10 cellular contexts compared by ENCODE assay signal in genomic region chr19:48813123-48813911, GRCh38. TPM values are rescaled to one million over a fixed set of nuclear protein-coding genes. Genes with fewer than 3 reads are reported as not detected.
DNase-seq lines count a peak whose midpoint lies in the region; ATAC-seq and TF ChIP-seq lines count a peak whose summit lies in the region.
"Had no signal": no experiment of that assay in that cellular context is flagged by ENCODE, and none has a peak within 500 bp of the region (broad histone marks: within the 10 kb centered on the region; RNA-seq: fewer than 3 reads in every experiment).

No MANE protein-coding gene starts in this region.

- no peaks in the 10 kb centered on the region for H3K36me3 ChIP-seq in duodenal mucosa (ENCODE audit: control insufficient read depth in 1 of 2, insufficient read depth in 2 of 2, low read length in 2 of 2)

- H3K4me3 ChIP-seq in duodenal mucosa (ENCODE audit: low read depth in 1 of 2, low read length in 2 of 2): no peak overlapping the region

- H3K4me1 Mint-ChIP-seq in CD14-positive monocyte (peaks cover 26% of the 10 kb centered on the region), osteocyte (ENCODE audit: unreplicated experiment) (peaks cover 32% of the 10 kb centered on the region)

- H3K27ac Mint-ChIP-seq in CD14-positive monocyte: no peak overlapping the region
- peak overlapping the region; percentile 56 for H3K27ac Mint-ChIP-seq in osteocyte (ENCODE audit: unreplicated experiment)

- peaks cover 0 to 2% (median 0%) of the 10 kb centered on the region in 7 donors for H3K9me3 Mint-ChIP-seq in CD14-positive monocyte
- no peaks in the 10 kb centered on the region for H3K9me3 Mint-ChIP-seq in osteocyte (ENCODE audit: unreplicated experiment)
- H3K9me3 Mint-ChIP-seq: nephron progenitor cell had no signal

- H3K36me3 Mint-ChIP-seq in CD14-positive monocyte: no peaks in the 10 kb centered on the region
- H3K36me3 Mint-ChIP-seq in osteocyte (ENCODE audit: unreplicated experiment): no peaks in the 10 kb centered on the region

- H3K4me1 ChIP-seq in duodenal mucosa (ENCODE audit: control insufficient read depth in 1 of 2, insufficient read depth in 2 of 2, low read length in 2 of 2): peaks cover 11 to 19% of the 10 kb centered on the region in 2 donors

- H3K9ac ChIP-seq in duodenal mucosa (ENCODE audit: low read depth in 1 of 2, low read length in 2 of 2): no peak overlapping the region

- peaks cover 0 to 16% (median 10%) of the 10 kb centered on the region in 3 donors for H3K27me3 Mint-ChIP-seq in CD14-positive monocyte (ENCODE audit: low read depth in 3 of 3)
- H3K27me3 Mint-ChIP-seq in osteocyte (ENCODE audit: unreplicated experiment): no peaks in the 10 kb centered on the region

- no peak for DNase-seq in CD14-positive monocyte (ENCODE audit: low spot score)
- DNase-seq in KBM-7: peak; percentile 12
- DNase-seq in osteocyte (ENCODE audit: extremely low spot score, unreplicated experiment): no peak
- no peak for DNase-seq in NCI-H2227 (lab: John Stamatoyannopoulos, UW; ENCODE audit: unreplicated experiment)
- no peak for DNase-seq in A172 (ENCODE audit: low spot score)
- DNase-seq: IMR-90 had no signal

- H3K27ac ChIP-seq in duodenal mucosa (ENCODE audit: low read depth, low read length): peak overlapping the region; percentile 10

- no peaks in the 10 kb centered on the region for H3K9me3 ChIP-seq in duodenal mucosa (ENCODE audit: control insufficient read depth in 1 of 2, low read length in 2 of 2)

- ATAC-seq in GM18873 (IDR thresholded peaks at IDR 0.05; ENCODE audit: low FRiP score, unreplicated experiment): no peak
- no peak for ATAC-seq in HG03095 (IDR thresholded peaks at IDR 0.05; ENCODE audit: unreplicated experiment)

- in situ Hi-C loops in KBM-7 (cut with MboI; ENCODE audit: low pct_unique_long_range_greater_than_20kb, low sequenced_read_pairs): no loop called here

- no peaks in the 10 kb centered on the region for H3K27me3 ChIP-seq in duodenal mucosa (ENCODE audit: control insufficient read depth in 1 of 2, insufficient read depth in 2 of 2, low read length in 2 of 2)

- TF ChIP-seq CTCF in CD14-positive monocyte (IDR thresholded peaks at IDR 0.05) (peak; percentile 15), osteocyte (IDR thresholded peaks at IDR 0.05) (peak; percentile 17)

- intact Hi-C loops in CD14-positive monocyte (cut with micrococcal nuclease): no loop called here

- H3K4me3 Mint-ChIP-seq in CD14-positive monocyte: no peak overlapping the region
- no peak overlapping the region for H3K4me3 Mint-ChIP-seq in osteocyte (ENCODE audit: unreplicated experiment)

RNA-seq across cellular contexts. Expression of gene BCAT2, which starts 2.5 kb away (rescaled TPM):
- polyA plus RNA-seq in CD14-positive monocyte: 10 to 100 TPM; 16.0 to 17.0 TPM
- 48.5 and 50.5 TPM in 2 replicates for total RNA-seq in osteocyte
- 29.5 and 36.8 TPM in 2 replicates for total RNA-seq in A172 (2014; rRNA removed; shearing (Covaris generic))

RNA-seq across cellular contexts. Expression of gene HSD17B14, which starts 23.0 kb away (rescaled TPM):
- polyA plus RNA-seq in CD14-positive monocyte: not detected
- total RNA-seq in osteocyte: 23.9 and 29.1 TPM in 2 replicates
- total RNA-seq in A172 (2014; rRNA removed; shearing (Covaris generic)): 9.9 and 14.6 TPM in 2 replicates

RNA-seq across cellular contexts. Expression of gene PLEKHA4, which starts 55.1 kb away (rescaled TPM):
- polyA plus RNA-seq in CD14-positive monocyte: 1 to 10 TPM; 1.1 to 1.5 TPM
- total RNA-seq in osteocyte: 31.0 and 40.0 TPM in 2 replicates
- total RNA-seq in A172 (2014; rRNA removed; shearing (Covaris generic)): 1.9 and 6.9 TPM in 2 replicates

RNA-seq across cellular contexts. Expression of gene FGF21, which starts 58.0 kb away (rescaled TPM):
- polyA plus RNA-seq in CD14-positive monocyte: not detected
- total RNA-seq in osteocyte: not detected in 2 replicates
- not detected in 2 replicates for total RNA-seq in A172 (2014; rRNA removed; shearing (Covaris generic))
- total RNA-seq: IMR-90 had no signal
- polyA plus RNA-seq: IMR-90 had no signal

RNA-seq across cellular contexts. Expression of gene PPP1R15A, which starts 58.9 kb away (rescaled TPM):
- polyA plus RNA-seq in CD14-positive monocyte: 100 to 1,000 TPM; 127 to 169 TPM
- total RNA-seq in osteocyte: 96.5 and 118 TPM in 2 replicates
- 20.8 and 34.8 TPM in 2 replicates for total RNA-seq in A172 (2014; rRNA removed; shearing (Covaris generic))
